8 cellular contexts compared by ENCODE assay signal in the genomic region with DNA sequence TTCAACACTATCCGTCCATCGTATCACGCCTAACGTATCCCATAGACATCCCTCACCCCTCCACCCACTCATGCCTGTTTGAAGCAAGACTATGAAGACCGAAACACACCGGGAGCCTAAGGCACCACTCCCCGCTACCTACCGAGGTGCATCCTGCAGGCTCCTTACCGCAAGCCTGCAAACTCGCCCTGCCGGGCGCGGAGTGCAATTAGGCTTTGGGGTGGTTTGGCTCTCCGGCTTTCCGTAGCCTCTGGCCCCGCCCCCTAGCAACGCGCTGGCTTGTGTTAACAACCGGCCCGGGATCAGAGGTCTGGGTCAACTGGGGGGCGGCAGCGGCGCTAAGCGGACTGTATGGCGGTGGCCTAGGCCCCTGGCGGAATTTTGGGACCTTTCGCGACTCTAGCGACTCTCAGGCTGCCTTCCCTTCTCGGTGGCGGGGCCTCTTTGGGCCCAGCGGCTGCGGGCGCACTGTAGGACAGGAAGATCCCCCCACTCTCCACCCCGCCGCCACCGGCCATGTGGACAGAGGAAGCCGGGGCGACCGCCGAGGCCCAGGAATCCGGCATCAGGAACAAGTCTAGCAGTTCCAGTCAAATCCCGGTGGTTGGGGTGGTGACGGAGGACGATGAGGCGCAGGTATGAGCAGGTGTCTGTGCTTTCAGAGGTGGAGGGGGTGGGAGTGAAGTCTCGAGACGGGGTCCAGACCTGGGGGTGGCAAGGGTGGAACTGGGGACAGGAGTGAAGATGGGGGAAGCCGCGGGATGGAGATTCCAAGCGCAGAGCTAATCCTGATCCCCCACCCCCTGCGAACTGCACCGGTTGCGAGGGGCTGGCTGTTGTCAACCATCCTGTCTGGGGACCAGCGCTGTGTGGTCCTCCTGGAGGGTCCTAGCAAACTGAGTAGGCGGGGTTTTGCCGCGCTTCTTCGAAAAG. TPM values are rescaled to one million over a fixed set of nuclear protein-coding genes. Genes with fewer than 3 reads are reported as not detected.
A peak's percentile ranks its signal among the peaks of the same experiment; 100 is the strongest.
DNase-seq lines count a peak whose midpoint lies in the region; ATAC-seq, FAIRE-seq and TF ChIP-seq lines count a peak whose summit lies in the region.

A gene with protein sequence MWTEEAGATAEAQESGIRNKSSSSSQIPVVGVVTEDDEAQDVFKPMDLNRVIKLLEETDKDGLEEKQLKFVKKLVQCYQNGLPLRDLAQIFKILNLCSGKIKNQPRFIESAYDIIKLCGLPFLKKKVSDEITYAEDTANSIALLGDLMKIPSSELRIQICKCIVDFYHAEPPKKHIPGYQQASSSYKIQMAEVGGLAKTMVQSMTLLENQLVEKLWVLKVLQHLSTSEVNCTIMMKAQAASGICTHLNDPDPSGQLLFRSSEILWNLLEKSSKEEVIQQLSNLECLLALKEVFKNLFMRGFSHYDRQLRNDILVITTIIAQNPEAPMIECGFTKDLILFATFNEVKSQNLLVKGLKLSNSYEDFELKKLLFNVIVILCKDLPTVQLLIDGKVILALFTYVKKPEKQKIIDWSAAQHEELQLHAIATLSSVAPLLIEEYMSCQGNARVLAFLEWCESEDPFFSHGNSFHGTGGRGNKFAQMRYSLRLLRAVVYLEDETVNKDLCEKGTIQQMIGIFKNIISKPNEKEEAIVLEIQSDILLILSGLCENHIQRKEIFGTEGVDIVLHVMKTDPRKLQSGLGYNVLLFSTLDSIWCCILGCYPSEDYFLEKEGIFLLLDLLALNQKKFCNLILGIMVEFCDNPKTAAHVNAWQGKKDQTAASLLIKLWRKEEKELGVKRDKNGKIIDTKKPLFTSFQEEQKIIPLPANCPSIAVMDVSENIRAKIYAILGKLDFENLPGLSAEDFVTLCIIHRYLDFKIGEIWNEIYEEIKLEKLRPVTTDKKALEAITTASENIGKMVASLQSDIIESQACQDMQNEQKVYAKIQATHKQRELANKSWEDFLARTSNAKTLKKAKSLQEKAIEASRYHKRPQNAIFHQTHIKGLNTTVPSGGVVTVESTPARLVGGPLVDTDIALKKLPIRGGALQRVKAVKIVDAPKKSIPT (plus strand): TSS at position 266 of the 933 bp plus-strand sequence. CDS start 251 bp downstream, at position 517.

- H2AFZ ChIP-seq in astrocyte (ENCODE audit: low read depth, low read length) (peak within 1 kb of the TSS; percentile 94), hepatocyte (peak within 1 kb of the TSS; percentile 98)

- no peak for FAIRE-seq in astrocyte (lab: Jason Lieb, UNC)

- H3K4me1 ChIP-seq in astrocyte (ENCODE audit: insufficient read depth, low read length) (peaks cover 5% of the 10 kb centered on the region), hepatocyte (ENCODE audit: insufficient read depth) (no peaks in the 10 kb centered on the region), vagina (peaks cover 22% of the 10 kb centered on the region)

- TF ChIP-seq CTCF in astrocyte (IDR thresholded peaks at IDR 0.05; ENCODE audit: insufficient read depth, low read depth, low read length) (no peak), hepatocyte (IDR thresholded peaks at IDR 0.05; ENCODE audit: poor library complexity) (no peak), vagina (IDR thresholded peaks at IDR 0.05) (peak in 1 of 3 experiments; percentile 32)

- H3K9me2 ChIP-seq in hepatocyte (replicated peaks; ENCODE audit: insufficient read depth), result no peaks in the 10 kb centered on the region

- TF ChIP-seq POLR2A in vagina (IDR thresholded peaks at IDR 0.05), result no peak

- H3K4me3 Mint-ChIP-seq in astrocyte (ENCODE audit: unreplicated experiment), result peak within 1 kb of the TSS; percentile 87

- H3K4me3 ChIP-seq in astrocyte (ENCODE audit: insufficient read depth, low read depth, low read length), result peak within 1 kb of the TSS; percentile 76
- H3K4me3 ChIP-seq in hepatocyte, result peak within 1 kb of the TSS; percentile 93
- H3K4me3 ChIP-seq in vagina, result peak within 1 kb of the TSS; percentile 71 to 80

- WGBS in hepatocyte (ENCODE audit: low lambda C conversion rate, missing lambda C conversion rate), result 1% methylated on average over 51 of the region's 59 CpGs

- no peaks in the 10 kb centered on the region for H3K9me3 ChIP-seq in astrocyte (ENCODE audit: insufficient read depth, low read depth, low read length)
- H3K9me3 ChIP-seq in hepatocyte (ENCODE audit: low read depth), result no peaks in the 10 kb centered on the region
- no peaks in the 10 kb centered on the region for H3K9me3 ChIP-seq in vagina

- H4K20me1 ChIP-seq in astrocyte (ENCODE audit: insufficient read depth, low read length) (no peaks in the 10 kb centered on the region), hepatocyte (ENCODE audit: insufficient read depth, poor library complexity, severe bottlenecking) (no peaks in the 10 kb centered on the region)

- ATAC-seq in GM18499 (IDR thresholded peaks at IDR 0.05; ENCODE audit: insufficient read depth, unreplicated experiment), result peak; percentile 60
- peak; percentile 76 for ATAC-seq in HG02798 (IDR thresholded peaks at IDR 0.05; ENCODE audit: poor library complexity, unreplicated experiment)

- peaks cover 5% of the 10 kb centered on the region for H3K4me1 Mint-ChIP-seq in astrocyte (ENCODE audit: low read depth, unreplicated experiment)

- H3K4me2 ChIP-seq in astrocyte (ENCODE audit: low read length) (peak within 1 kb of the TSS; percentile 92), hepatocyte (peak within 1 kb of the TSS; percentile 93)

- peak within 1 kb of the TSS; percentile 54 for H3K27ac ChIP-seq in astrocyte (ENCODE audit: low read depth, low read length)
- no peak within 1 kb of the TSS for H3K27ac ChIP-seq in hepatocyte
- peak within 1 kb of the TSS; percentile 55 for H3K27ac ChIP-seq in vagina

- intact Hi-C loops in vagina (cut with DNase I), result no loop called here

- DNase-seq in NCI-H146 treated with DMSO at 0.1 percent for 48 hours (lab: John Stamatoyannopoulos, UW; ENCODE audit: unreplicated experiment) (peak; percentile 61), T-helper 22 cell (ENCODE audit: low read depth) (peak; percentile 59), astrocyte (ENCODE audit: low read depth) (peak; percentile 76), hepatocyte (ENCODE audit: low spot score) (peak; percentile 94), renal cortical epithelial cell (ENCODE audit: low read depth) (peak; percentile 76), vagina (ENCODE audit: extremely low spot score in 2 of 2) (peak in 1 of 2 donors; percentile 91)

- H3K9me3 Mint-ChIP-seq in astrocyte (ENCODE audit: unreplicated experiment), result no peaks in the 10 kb centered on the region

- H3K27me3 Mint-ChIP-seq in astrocyte (ENCODE audit: low read depth, unreplicated experiment), result peaks cover 7% of the 10 kb centered on the region

- H3K79me2 ChIP-seq in astrocyte (ENCODE audit: insufficient read depth, low read length) (no peaks in the 10 kb centered on the region), hepatocyte (no peaks in the 10 kb centered on the region)

- no peaks in the 10 kb centered on the region for H3K36me3 ChIP-seq in astrocyte (ENCODE audit: insufficient read depth, low read length)
- H3K36me3 ChIP-seq in hepatocyte (replicated peaks; ENCODE audit: insufficient read depth, low read depth), result no peaks in the 10 kb centered on the region
- no peaks in the 10 kb centered on the region for H3K36me3 ChIP-seq in vagina

- H3K36me3 Mint-ChIP-seq in astrocyte (ENCODE audit: low read depth, unreplicated experiment), result no peaks in the 10 kb centered on the region

- H3K27me3 ChIP-seq in astrocyte (ENCODE audit: insufficient read depth, low read length) (peaks cover 3% of the 10 kb centered on the region), hepatocyte (no peaks in the 10 kb centered on the region), vagina (no peaks in the 10 kb centered on the region)

- peak within 1 kb of the TSS; percentile 80 for H3K9ac ChIP-seq in astrocyte (ENCODE audit: low read length)

- peak within 1 kb of the TSS; percentile 66 for H3K27ac Mint-ChIP-seq in astrocyte (ENCODE audit: unreplicated experiment)

RNA-seq across cellular contexts. Expression of the gene that starts here (rescaled TPM):
- 1.1 and 2.0 TPM in 2 replicates for total RNA-seq in astrocyte
- 4.3 and 7.3 TPM in 2 replicates for total RNA-seq in hepatocyte
- polyA plus RNA-seq in hepatocyte, result 1.6 and 1.7 TPM in 2 replicates
- total RNA-seq in renal cortical epithelial cell, result 0.87 and 10.3 TPM in 2 replicates
- total RNA-seq in vagina, result 2.7 TPM
